In the genomic region with DNA sequence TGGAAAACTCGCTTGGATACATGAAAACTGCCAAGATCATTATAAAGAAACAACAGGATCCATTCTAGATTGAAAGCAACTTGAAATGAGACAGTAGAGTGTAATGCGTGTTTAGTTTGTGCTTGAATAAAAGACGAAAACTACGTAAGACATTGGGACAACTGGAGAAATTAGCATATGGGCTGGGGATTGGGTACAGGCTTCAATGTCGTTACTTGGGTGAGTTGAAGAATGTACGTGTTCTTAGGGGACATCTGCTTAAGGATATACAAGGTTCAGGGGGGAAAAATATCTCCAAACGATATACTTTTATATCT, we compare ENCODE assay signal across 6 cellular contexts. TPM values are rescaled to one million over a fixed set of nuclear protein-coding genes. Genes with fewer than 3 reads are reported as not detected.
DNase-seq lines count a peak whose midpoint lies in the region; ATAC-seq lines count a peak whose summit lies in the region.

No MANE protein-coding gene starts in this region.

- 21 to 26% methylated on average over 7 of the region's 7 CpGs for WGBS in esophagus, 2 donors

- peak overlapping the region; percentile 85 for H3K27ac Mint-ChIP-seq in activated T-cell treated with anti-CD3 and anti-CD28 coated beads, Interleukin-2, amount 50 U/mL, for 72 hours
- peak overlapping the region; percentile 98 for H3K27ac Mint-ChIP-seq in stimulated activated effector memory CD8-positive, alpha-beta T cell treated with anti-CD3 and anti-CD28 coated beads, Interleukin-12 subunit alpha, Interleukin-12 subunit beta, amount 100 ng/mL, for 72 hours

- H3K4me1 ChIP-seq in esophagus (ENCODE audit: control insufficient read depth in 2 of 2, insufficient read depth in 2 of 2, low read length in 1 of 2), result peaks cover 0 to 3% of the 10 kb centered on the region in 2 donors

- H3K27me3 Mint-ChIP-seq in activated T-cell treated with anti-CD3 and anti-CD28 coated beads, Interleukin-2, amount 50 U/mL, for 72 hours (ENCODE audit: low read depth), result no peaks in the 10 kb centered on the region

- H3K9me3 ChIP-seq in esophagus (ENCODE audit: control insufficient read depth in 2 of 2, insufficient read depth in 1 of 2, low read depth in 1 of 2, low read length in 1 of 2), result peaks cover 0 to 2% of the 10 kb centered on the region in 2 donors

- peaks cover 21 to 42% of the 10 kb centered on the region in 2 donors for H3K36me3 Mint-ChIP-seq in activated T-cell treated with anti-CD3 and anti-CD28 coated beads, Interleukin-2, amount 50 U/mL, for 72 hours (ENCODE audit: insufficient read depth in 2 of 2)
- peaks cover 56% of the 10 kb centered on the region for H3K36me3 Mint-ChIP-seq in stimulated activated effector memory CD8-positive, alpha-beta T cell treated with anti-CD3 and anti-CD28 coated beads, Interleukin-12 subunit alpha, Interleukin-12 subunit beta, amount 100 ng/mL, for 72 hours

- no peak for DNase-seq in activated T-cell treated with anti-CD3 and anti-CD28 coated beads, Interleukin-2, amount 50 U/mL, for 72 hours
- DNase-seq in activated T-cell treated with anti-CD3 and anti-CD28 coated beads, Interleukin-2, amount 50 U/mL, for 1 hour, result no peak
- DNase-seq in stimulated activated effector memory CD8-positive, alpha-beta T cell treated with anti-CD3 and anti-CD28 coated beads, Interleukin-12 subunit alpha, Interleukin-12 subunit beta, amount 100 ng/mL, for 72 hours (ENCODE audit: low spot score in 2 of 2), result no peak
- DNase-seq in stimulated activated naive CD4-positive, alpha-beta T cell (lab: John Stamatoyannopoulos, UW), result no peak
- DNase-seq in globus pallidus (ENCODE audit: low spot score), result no peak

- H3K4me3 Mint-ChIP-seq in activated T-cell treated with anti-CD3 and anti-CD28 coated beads, Interleukin-2, amount 50 U/mL, for 72 hours, result peak overlapping the region; percentile 91 to 98
- peak overlapping the region; percentile 98 for H3K4me3 Mint-ChIP-seq in stimulated activated effector memory CD8-positive, alpha-beta T cell treated with anti-CD3 and anti-CD28 coated beads, Interleukin-12 subunit alpha, Interleukin-12 subunit beta, amount 100 ng/mL, for 72 hours

- peak; percentile 1 to 4 for ATAC-seq in activated T-cell treated with anti-CD3 and anti-CD28 coated beads, Interleukin-2, amount 50 U/mL, for 72 hours (replicated peaks in 1 of 2)
- no peak for ATAC-seq in stimulated activated effector memory CD8-positive, alpha-beta T cell treated with anti-CD3 and anti-CD28 coated beads, Interleukin-12 subunit alpha, Interleukin-12 subunit beta, amount 100 ng/mL, for 72 hours

- H3K9me3 Mint-ChIP-seq in activated T-cell treated with anti-CD3 and anti-CD28 coated beads, Interleukin-2, amount 50 U/mL, for 72 hours, result peaks cover 0 to 3% of the 10 kb centered on the region in 2 donors
- no peaks in the 10 kb centered on the region for H3K9me3 Mint-ChIP-seq in stimulated activated effector memory CD8-positive, alpha-beta T cell treated with anti-CD3 and anti-CD28 coated beads, Interleukin-12 subunit alpha, Interleukin-12 subunit beta, amount 100 ng/mL, for 72 hours

- H3K27me3 ChIP-seq in esophagus (ENCODE audit: control insufficient read depth in 1 of 2, insufficient read depth in 2 of 2, low read length in 2 of 2), result no peaks in the 10 kb centered on the region

- H3K4me1 Mint-ChIP-seq in activated T-cell treated with anti-CD3 and anti-CD28 coated beads, Interleukin-2, amount 50 U/mL, for 72 hours (ENCODE audit: low read depth), result peaks cover 53% of the 10 kb centered on the region
- H3K4me1 Mint-ChIP-seq in stimulated activated effector memory CD8-positive, alpha-beta T cell treated with anti-CD3 and anti-CD28 coated beads, Interleukin-12 subunit alpha, Interleukin-12 subunit beta, amount 100 ng/mL, for 72 hours, result peaks cover 50% of the 10 kb centered on the region

- H3K4me3 ChIP-seq in esophagus (ENCODE audit: low read depth in 1 of 2, low read length in 2 of 2), result peak overlapping the region; percentile 84 to 99

- H3K27ac ChIP-seq in esophagus (ENCODE audit: low read depth in 2 of 2, low read length in 1 of 2), result peak overlapping the region; percentile 51 to 67

- H3K36me3 ChIP-seq in esophagus (ENCODE audit: control insufficient read depth in 2 of 2, insufficient read depth in 2 of 2, low read length in 1 of 2), result peaks cover 6 to 17% of the 10 kb centered on the region in 2 donors

RNA-seq across cellular contexts. Expression of a gene that starts 0.5 kb away (rescaled TPM):
- 10 to 100 TPM; 70.8 to 73.5 TPM for total RNA-seq in activated T-cell treated with anti-CD3 and anti-CD28 coated beads, Interleukin-2, amount 50 U/mL, for 72 hours
- 10 to 100 TPM; 15.2 to 23.1 TPM for polyA plus RNA-seq in esophagus

RNA-seq across cellular contexts. Expression of a gene that starts 22.1 kb away (rescaled TPM):
- 1 to 10 TPM; 4.0 to 5.0 TPM for total RNA-seq in activated T-cell treated with anti-CD3 and anti-CD28 coated beads, Interleukin-2, amount 50 U/mL, for 72 hours
- 1 to 10 TPM in 1 of 2 donors, under 1 TPM in 1; 0.87 to 1.0 TPM for polyA plus RNA-seq in esophagus

RNA-seq across cellular contexts. Expression of a gene that starts 26.0 kb away (rescaled TPM):
- 1 to 10 TPM; 5.6 to 6.9 TPM for total RNA-seq in activated T-cell treated with anti-CD3 and anti-CD28 coated beads, Interleukin-2, amount 50 U/mL, for 72 hours
- polyA plus RNA-seq in esophagus, result 1 to 10 TPM in 1 of 2 donors, under 1 TPM in 1; 0.91 to 1.6 TPM

RNA-seq across cellular contexts. Expression of a gene that starts 48.6 kb away (rescaled TPM):
- total RNA-seq in activated T-cell treated with anti-CD3 and anti-CD28 coated beads, Interleukin-2, amount 50 U/mL, for 72 hours, result 10 to 100 TPM; 25.4 to 33.2 TPM
- 10 to 100 TPM in 1 of 2 donors, 1 to 10 TPM in 1; 5.4 to 10.6 TPM for polyA plus RNA-seq in esophagus

RNA-seq across cellular contexts. Expression of a gene that starts 57.8 kb away (rescaled TPM):
- total RNA-seq in activated T-cell treated with anti-CD3 and anti-CD28 coated beads, Interleukin-2, amount 50 U/mL, for 72 hours, result 1 to 10 TPM; 1.5 to 2.4 TPM
- 1 to 10 TPM in 1 of 2 donors, under 1 TPM in 1; 0.96 to 2.2 TPM for polyA plus RNA-seq in esophagus
